ENCODE assay signal across 8 cellular contexts in the genomic region with DNA sequence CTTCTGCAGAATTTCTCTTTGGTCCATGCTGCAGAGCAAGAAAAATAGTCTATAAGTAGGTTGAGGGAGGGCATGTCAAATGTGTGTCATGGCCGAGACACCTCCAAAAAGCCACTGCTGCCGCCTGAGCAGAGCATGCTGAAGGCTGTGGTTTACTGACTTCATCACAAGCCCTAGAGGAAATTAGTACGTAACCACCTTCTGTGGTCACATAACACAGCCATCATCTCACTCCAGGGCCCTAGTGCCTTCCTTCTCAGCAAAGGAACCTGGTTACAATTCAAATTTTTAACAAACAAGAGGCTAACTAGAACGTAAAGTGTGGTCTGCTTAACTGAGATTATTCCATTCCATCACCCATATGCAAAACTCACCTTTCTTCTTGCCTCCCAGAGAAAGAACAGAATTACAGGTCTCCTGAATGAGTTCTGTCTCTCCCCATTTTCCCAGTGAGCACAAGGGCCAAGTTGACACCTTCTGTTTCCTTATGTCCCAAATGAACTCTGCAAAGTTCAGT. TPM values are rescaled to one million over a fixed set of nuclear protein-coding genes. Genes with fewer than 3 reads are reported as not detected.
A peak's percentile ranks its signal among the peaks of the same experiment; 100 is the strongest.
DNase-seq lines count a peak whose midpoint lies in the region; FAIRE-seq and TF ChIP-seq lines count a peak whose summit lies in the region.

TSS of gene PTPN22 (minus strand) at position 116 of the 517 bp plus-strand sequence.

- intact Hi-C loops in esophagus muscularis mucosa (cut with DNase I): no loop called here

- DNase-seq in GM10248 (ENCODE audit: extremely low spot score): peak; percentile 70
- DNase-seq in H54 (ENCODE audit: insufficient read length, low spot score): peak; percentile 30
- DNase-seq in MV-4-11 (lab: John Stamatoyannopoulos, UW): peak; percentile 92
- DNase-seq in esophagus muscularis mucosa (ENCODE audit: extremely low spot score): no peak
- DNase-seq in NCI-H1417 treated with DMSO at 0.1 percent for 48 hours (lab: John Stamatoyannopoulos, UW): no peak
- no peak for DNase-seq in NCI-H524 treated with DMSO at 0.1 percent for 48 hours (lab: John Stamatoyannopoulos, UW)

- H3K4me1 ChIP-seq in esophagus muscularis mucosa (no peaks in the 10 kb centered on the region), skeletal muscle tissue (ENCODE audit: control insufficient read depth in 3 of 3, insufficient read depth in 3 of 3, low read length in 3 of 3) (no peaks in the 10 kb centered on the region)

- POLR2A ChIA-PET in GM10248 (lab: Yijun Ruan, JAX): no interaction called here
- POLR2A ChIA-PET in activated CD8-positive, alpha-beta memory T cell treated with anti-CD3 and anti-CD28 coated beads for 36 hours (lab: Charles Lee): no interaction called here

- WGBS in esophagus muscularis mucosa: 67% methylated on average over 4 of the region's 4 CpGs

- peak within 1 kb of the TSS in 1 of 4 donors; percentile 18 for H3K4me3 ChIP-seq in esophagus muscularis mucosa
- no peak within 1 kb of the TSS for H3K4me3 ChIP-seq in skeletal muscle tissue (ENCODE audit: low read length in 3 of 3)

- H3K9me3 ChIP-seq in esophagus muscularis mucosa (no peaks in the 10 kb centered on the region), skeletal muscle tissue (ENCODE audit: control insufficient read depth in 3 of 3, low read length in 3 of 3) (no peaks in the 10 kb centered on the region)

- TF ChIP-seq EP300 in esophagus muscularis mucosa (IDR thresholded peaks at IDR 0.05): no peak

- CTCF ChIA-PET in GM10248 (lab: Yijun Ruan, JAX): no interaction called here
- CTCF ChIA-PET in activated CD8-positive, alpha-beta memory T cell treated with anti-CD3 and anti-CD28 coated beads for 36 hours (lab: Charles Lee): no interaction called here

- H3K27ac ChIP-seq in esophagus muscularis mucosa (replicated peaks in 1 of 4): peak within 1 kb of the TSS in 2 of 4 donors; percentile 9 to 50
- H3K27ac ChIP-seq in skeletal muscle tissue (ENCODE audit: low read depth, low read length): peak within 1 kb of the TSS; percentile 36

- no peak within 1 kb of the TSS for H3K9ac ChIP-seq in skeletal muscle tissue (ENCODE audit: low read depth in 1 of 3, low read length in 3 of 3)

- H3K36me3 ChIP-seq in esophagus muscularis mucosa (no peaks in the 10 kb centered on the region), skeletal muscle tissue (ENCODE audit: control insufficient read depth in 3 of 3, insufficient read depth in 3 of 3, low read length in 3 of 3) (no peaks in the 10 kb centered on the region)

- TF ChIP-seq CTCF in GM10248 (IDR thresholded peaks at IDR 0.05; ENCODE audit: control extremely low read depth, extremely low read depth, low read depth, missing control alignments): no peak
- TF ChIP-seq CTCF in esophagus muscularis mucosa (IDR thresholded peaks at IDR 0.05): no peak

- no peak for TF ChIP-seq POLR2A in H54 (IDR thresholded peaks at IDR 0.05; ENCODE audit: low read depth, low read length)
- TF ChIP-seq POLR2A in esophagus muscularis mucosa (IDR thresholded peaks at IDR 0.05; ENCODE audit: low read depth): peak; percentile 13

- FAIRE-seq in H54 (lab: Jason Lieb, UNC): peak; percentile 97

- no peaks in the 10 kb centered on the region for H3K27me3 ChIP-seq in esophagus muscularis mucosa
- no peaks in the 10 kb centered on the region for H3K27me3 ChIP-seq in skeletal muscle tissue (ENCODE audit: control insufficient read depth in 3 of 3, insufficient read depth in 3 of 3, low read length in 3 of 3)

RNA-seq across cellular contexts. Expression of gene PTPN22, which starts in this region (rescaled TPM):
- total RNA-seq in activated CD8-positive, alpha-beta memory T cell treated with anti-CD3 and anti-CD28 coated beads for 36 hours: 10 to 100 TPM; 71.6 to 73.3 TPM
- 1 to 10 TPM in 1 of 4 donors, under 1 TPM in 3; 0.29 to 2.3 (median 0.63) TPM for total RNA-seq in esophagus muscularis mucosa
- 1.0 TPM for total RNA-seq in skeletal muscle tissue

Comparison
In these comparisons a context has a peak if more than half of its experiments do, and no peak if none do; other contexts are left out.
1. RNA of gene PTPN22 (total RNA-seq): 71.6 to 73.3 TPM in activated CD8-positive, alpha-beta memory T cell treated with anti-CD3 and anti-CD28 coated beads for 36 hours; 1.0 TPM in skeletal muscle tissue (single experiment) and 0.29 to 2.3 TPM in esophagus muscularis mucosa; every median in the first group is over 10 times any median in the second.
2. DNase-seq: peak in GM10248 (single experiment), H54 (single experiment) and MV-4-11 (single experiment); none in esophagus muscularis mucosa (single experiment), NCI-H1417 treated with DMSO at 0.1 percent for 48 hours (single experiment) and NCI-H524 treated with DMSO at 0.1 percent for 48 hours (single experiment).